Comparison of ENCODE assay signal across 22 cellular contexts in genomic region chr3:37347941-37348340, GRCh38.
DNase-seq lines count a peak whose midpoint lies in the region; ATAC-seq, FAIRE-seq and TF ChIP-seq lines count a peak whose summit lies in the region.
"Had no signal": no experiment of that assay in that cellular context is flagged by ENCODE, and none has a peak within 500 bp of the region (broad histone marks: within the 10 kb centered on the region; RNA-seq: fewer than 3 reads in every experiment).

No MANE protein-coding gene starts in this region.

- BruUV-seq in MCF 10A (replicated peaks; lab: Mats Ljungman, UMichigan): no TSS peak

- no peaks in the 10 kb centered on the region for H3K4me1 Mint-ChIP-seq in MCF 10A (ENCODE audit: insufficient read depth, unreplicated experiment)
- H3K4me1 Mint-ChIP-seq in nephron: peaks cover 14% of the 10 kb centered on the region

- TF ChIP-seq CTCF in MCF 10A (IDR thresholded peaks at IDR 0.05; ENCODE audit: unreplicated experiment) (no peak), breast epithelium (IDR thresholded peaks at IDR 0.05) (no peak), bronchial epithelial cell (IDR thresholded peaks at IDR 0.05; ENCODE audit: insufficient read depth, low read length, severe bottlenecking) (no peak), nephron (IDR thresholded peaks at IDR 0.05; ENCODE audit: unreplicated experiment in 3 of 3) (no peak), ascending aorta (IDR thresholded peaks at IDR 0.05) (no peak), left lung (IDR thresholded peaks at IDR 0.05) (no peak)

- H3K27me3 Mint-ChIP-seq in MCF 10A (ENCODE audit: insufficient read depth, unreplicated experiment): no peaks in the 10 kb centered on the region
- no peaks in the 10 kb centered on the region for H3K27me3 Mint-ChIP-seq in nephron (ENCODE audit: low read depth)
- H3K27me3 Mint-ChIP-seq: CD4-positive, alpha-beta memory T cell had no signal

- no peak overlapping the region for H3K4me3 Mint-ChIP-seq in MCF 10A (ENCODE audit: unreplicated experiment)
- H3K4me3 Mint-ChIP-seq in nephron: no peak overlapping the region
- H3K4me3 Mint-ChIP-seq: CD4-positive, alpha-beta memory T cell had no signal

- no peaks in the 10 kb centered on the region for H3K27me3 ChIP-seq in breast epithelium
- no peaks in the 10 kb centered on the region for H3K27me3 ChIP-seq in bronchial epithelial cell (ENCODE audit: control insufficient read depth, insufficient read depth, low read length)
- H3K27me3 ChIP-seq in ascending aorta: no peaks in the 10 kb centered on the region
- no peaks in the 10 kb centered on the region for H3K27me3 ChIP-seq in left lung
- H3K27me3 ChIP-seq: BLaER1 treated with 17β-estradiol and CSF1 and Interleukin-3, amounts not matched to agents 10 nM and 100 nM had no signal

- no peaks in the 10 kb centered on the region for H3K9me3 ChIP-seq in breast epithelium
- H3K9me3 ChIP-seq in ascending aorta: no peaks in the 10 kb centered on the region
- no peaks in the 10 kb centered on the region for H3K9me3 ChIP-seq in left lung

- H3K27ac Mint-ChIP-seq in MCF 10A (ENCODE audit: low read depth, unreplicated experiment) (no peak overlapping the region), nephron (peak overlapping the region in 2 of 3 experiments; percentile 17 to 45)
- H3K27ac Mint-ChIP-seq: CD4-positive, alpha-beta memory T cell had no signal

- POLR2A ChIA-PET in MCF 10A (lab: Yijun Ruan, JAX): no interaction called here

- TF ChIP-seq POLR2A in breast epithelium (IDR thresholded peaks at IDR 0.05): no peak

- no peaks in the 10 kb centered on the region for H3K9me3 Mint-ChIP-seq in MCF 10A (ENCODE audit: unreplicated experiment)
- no peaks in the 10 kb centered on the region for H3K9me3 Mint-ChIP-seq in nephron
- H3K9me3 Mint-ChIP-seq: CD4-positive, alpha-beta memory T cell had no signal

- H3K36me3 ChIP-seq in breast epithelium (peaks cover 9% of the 10 kb centered on the region), bronchial epithelial cell (ENCODE audit: control insufficient read depth, insufficient read depth, low read length) (peaks cover 9% of the 10 kb centered on the region), ascending aorta (peaks cover 20 to 79% of the 10 kb centered on the region in 2 donors), left lung (peaks cover 0 to 95% of the 10 kb centered on the region in 2 donors)

- DNase-seq in MCF 10A (ENCODE audit: unreplicated experiment): peak; percentile 1
- DNase-seq in breast epithelium (ENCODE audit: low spot score in 2 of 2): no peak
- DNase-seq in bronchial epithelial cell (ENCODE audit: low read depth): peak; percentile 28
- DNase-seq in NCI-H2107 (lab: John Stamatoyannopoulos, UW): no peak
- no peak for DNase-seq in ascending aorta (ENCODE audit: low spot score in 2 of 2)
- no peak for DNase-seq in left lung
- DNase-seq in DMS114 treated with DMSO at 0.1 percent for 48 hours (lab: John Stamatoyannopoulos, UW; ENCODE audit: unreplicated experiment): no peak
- DNase-seq: CD4-positive, alpha-beta memory T cell; DMS153; GOT3; HCEC 1CT; NCI-H1105; NCI-H146; NCI-H2029; NCI-H2171; NCI-H345; NCI-H524 had no signal

- no peak overlapping the region for H3K4me3 ChIP-seq in breast epithelium
- H3K4me3 ChIP-seq in bronchial epithelial cell (ENCODE audit: low read depth, low read length): no peak overlapping the region
- H3K4me3 ChIP-seq in ascending aorta: no peak overlapping the region
- no peak overlapping the region for H3K4me3 ChIP-seq in left lung
- H3K4me3 ChIP-seq: BLaER1 treated with 17β-estradiol and CSF1 and Interleukin-3, amounts not matched to agents 10 nM and 100 nM had no signal

- H3K4me1 ChIP-seq in breast epithelium (no peaks in the 10 kb centered on the region), ascending aorta (no peaks in the 10 kb centered on the region), left lung (no peaks in the 10 kb centered on the region)
- H3K4me1 ChIP-seq: BLaER1 treated with 17β-estradiol and CSF1 and Interleukin-3, amounts not matched to agents 10 nM and 100 nM had no signal

- H3K36me3 Mint-ChIP-seq in MCF 10A (ENCODE audit: insufficient read depth, unreplicated experiment) (peaks cover 77% of the 10 kb centered on the region), nephron (ENCODE audit: low read depth) (peaks cover 61% of the 10 kb centered on the region)

- no peak for ATAC-seq in left lung

- no peak overlapping the region for H3K27ac ChIP-seq in breast epithelium
- no peak overlapping the region for H3K27ac ChIP-seq in ascending aorta
- no peak overlapping the region for H3K27ac ChIP-seq in left lung
- H3K27ac ChIP-seq: BLaER1 treated with 17β-estradiol and CSF1 and Interleukin-3, amounts not matched to agents 10 nM and 100 nM; KMS-11 had no signal

- no peak for FAIRE-seq in bronchial epithelial cell (lab: Jason Lieb, UNC)
- FAIRE-seq: GM12892, RCC 7860 had no signal

- intact Hi-C loops in MCF 10A (cut with micrococcal nuclease): no loop called here
- intact Hi-C loops in breast epithelium (cut with DNase I; ENCODE audit: low total_unique reads): no loop called here
- intact Hi-C loops in ascending aorta (cut with DNase I): no loop called here
- intact Hi-C loops in left lung (cut with DNase I): no loop called here

- CTCF ChIA-PET in MCF 10A (lab: Yijun Ruan, JAX): interaction anchor here (0.6 kb wide), 4 partner anchors 16 to 1237 kb away, joined by 3 to 4 read pairs (median 4); no protein-coding TSS in a partner anchor

Comparison
In these comparisons a context has a peak if more than half of its experiments do, and no peak if none do; other contexts are left out.
1. DNase-seq: peak in MCF 10A (single experiment) and bronchial epithelial cell (single experiment); none in breast epithelium (0 of 2), NCI-H2107 (single experiment), ascending aorta (0 of 2), left lung (0 of 2) and DMS114 treated with DMSO at 0.1 percent for 48 hours (single experiment).